Comparison of ENCODE assay signal across 20 cellular contexts in genomic region chr9:19901586-19901985, GRCh38.
"Had no signal": no experiment of that assay in that cellular context is flagged by ENCODE, and none has a peak within 500 bp of the region (broad histone marks: within the 10 kb centered on the region; RNA-seq: fewer than 3 reads in every experiment).

No MANE protein-coding gene starts in this region.

- H3K4me3 ChIP-seq: gastrocnemius medialis, hepatocyte, lung, right lobe of liver, thoracic aorta, tibial nerve, upper lobe of right lung, uterus had no signal

- H3K4me2 ChIP-seq: hepatocyte had no signal

- H3K9ac ChIP-seq: parathyroid adenoma had no signal

- H3K9me3 ChIP-seq: gastrocnemius medialis, neutrophil, right lobe of liver, thoracic aorta, tibial nerve, upper lobe of right lung, uterus had no signal

- H2AFZ ChIP-seq: hepatocyte, parathyroid adenoma had no signal

- H3K27ac ChIP-seq: gastrocnemius medialis, hepatocyte, neutrophil, parathyroid adenoma, right lobe of liver, thoracic aorta, tibial nerve, upper lobe of right lung, uterus had no signal

- H3K27me3 ChIP-seq: gastrocnemius medialis, hepatocyte, neutrophil, right lobe of liver, tibial nerve, upper lobe of right lung, uterus had no signal

- H3K36me3 ChIP-seq: gastrocnemius medialis, neutrophil, right lobe of liver, thoracic aorta, tibial nerve, upper lobe of right lung, uterus had no signal

- DNase-seq: cortex of kidney; effector memory CD8-positive, alpha-beta T cell; foreskin fibroblast; gastrocnemius medialis; head of caudate nucleus; kidney; right lobe of liver; small intestine; stimulated activated CD4-positive, alpha-beta T cell treated with anti-CD3 and anti-CD28 coated beads, Interleukin-15, amount 100 ng/mL, for 24 hours; stimulated activated CD4-positive, alpha-beta T cell treated with anti-CD3 and anti-CD28 coated beads, Interleukin-2, amount 100 ng/mL, for 48 hours; stimulated activated naive B cell treated with anti-CD40 and anti-IgM and Interleukin-4, amounts not matched to agents 10 μg/mL and 1 μg/mL and 100 μg/mL, for 72 hours; upper lobe of right lung; uterus had no signal

- ATAC-seq: effector memory CD8-positive, alpha-beta T cell; gastrocnemius medialis; left lobe of liver; right lobe of liver; stimulated activated naive B cell treated with anti-CD40 and anti-IgM and Interleukin-4, amounts not matched to agents 10 μg/mL and 1 μg/mL and 100 μg/mL, for 72 hours; upper lobe of right lung had no signal

- H3K79me2 ChIP-seq: hepatocyte, parathyroid adenoma had no signal

- H3K4me1 ChIP-seq: gastrocnemius medialis, parathyroid adenoma, right lobe of liver, tibial nerve, upper lobe of right lung, uterus had no signal
